ENCODE assay signal across 13 cellular contexts in the genomic region with DNA sequence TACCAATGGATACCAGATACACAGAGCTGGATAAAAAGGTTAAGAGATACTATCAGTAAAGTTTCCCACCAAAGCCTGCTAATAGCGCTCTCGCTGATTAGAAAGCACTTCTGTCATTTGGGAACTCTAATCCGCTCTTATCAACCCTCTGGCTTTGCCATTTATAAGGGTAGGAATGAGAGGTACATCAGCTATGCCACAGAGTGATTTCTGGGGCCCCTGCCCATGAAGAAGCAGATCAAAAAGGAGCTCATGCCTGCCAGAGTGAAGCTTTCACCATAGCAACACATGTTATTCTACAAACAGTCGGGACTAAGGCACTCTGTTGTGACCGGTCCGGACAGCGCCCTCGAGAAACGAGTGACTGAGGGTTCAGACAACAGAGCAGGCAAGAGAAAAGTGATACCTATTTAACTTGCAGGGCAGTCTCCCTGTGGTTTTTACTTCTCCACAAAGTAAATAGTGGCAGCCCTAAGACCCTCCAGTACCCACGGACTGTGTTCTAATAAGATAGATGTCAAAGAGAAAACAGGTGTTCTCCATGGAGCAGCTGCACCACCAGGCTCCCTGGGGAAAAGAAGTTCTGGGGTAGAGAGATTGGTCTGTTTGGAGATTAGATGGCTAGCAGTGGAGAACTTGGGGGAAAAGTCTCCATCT. TPM values are rescaled to one million over a fixed set of nuclear protein-coding genes. Genes with fewer than 3 reads are reported as not detected.
DNase-seq lines count a peak whose midpoint lies in the region; ATAC-seq and TF ChIP-seq lines count a peak whose summit lies in the region.
"Had no signal": no experiment of that assay in that cellular context is flagged by ENCODE, and none has a peak within 500 bp of the region (broad histone marks: within the 10 kb centered on the region; RNA-seq: fewer than 3 reads in every experiment).

No MANE protein-coding gene starts in this region.

- TF ChIP-seq EP300 in gastroesophageal sphincter (IDR thresholded peaks at IDR 0.05) = no peak

- H3K4me1 ChIP-seq in OCI-LY7 (ENCODE audit: insufficient read depth, low read length, poor library complexity, severe bottlenecking) (peaks cover 73% of the 10 kb centered on the region), gastroesophageal sphincter (peaks cover 25 to 100% (median 68%) of the 10 kb centered on the region in 3 donors)

- POLR2A ChIA-PET in OCI-LY7 (lab: Charles Lee) = interaction anchor here (0.5 to 1.6 kb wide), 6 partner anchors 8 to 170 kb away, joined by 3 to 8 read pairs (median 4); no protein-coding TSS in a partner anchor

- H3K4me2 ChIP-seq in OCI-LY7 (ENCODE audit: low read length) = peak overlapping the region; percentile 40; the same call in 1 of the 2 replicates

- TF ChIP-seq CTCF in OCI-LY7 (conservative IDR thresholded peaks at IDR 0.05; ENCODE audit: low read length) (no peak), gastroesophageal sphincter (IDR thresholded peaks at IDR 0.05) (no peak), retinal pigment epithelial cell (conservative IDR thresholded peaks at IDR 0.05; ENCODE audit: low read depth, low read length) (no peak)

- DNase-seq in EH (ENCODE audit: low read depth) (peak; percentile 55), OCI-LY7 (ENCODE audit: low spot score) (no peak), retinal pigment epithelial cell (ENCODE audit: low read depth) (peak; percentile 66), activated gamma-delta T cell (lab: John Stamatoyannopoulos, UW) (no peak), T-helper 2 cell (no peak)
- DNase-seq in activated naive CD4-positive, alpha-beta T cell treated with anti-CD3 and anti-CD28 coated beads, Interleukin-2, amount 50 U/mL, for 72 hours (ENCODE audit: low spot score in 2 of 2) = no peak
- no peak for DNase-seq in activated CD8-positive, alpha-beta memory T cell treated with anti-CD3 and anti-CD28 coated beads, Interleukin-2, amount 50 U/mL, for 4 hours
- DNase-seq: COR-L47, NCI-H2081 had no signal

- no TSS peak for BruUV-seq in OCI-LY7 (replicated peaks; lab: Mats Ljungman, UMichigan)

- CTCF ChIA-PET in OCI-LY7 (lab: Charles Lee; ENCODE audit: unreplicated experiment) = interaction anchor here (0.6 to 1.5 kb wide), 2 partner anchors 18 to 152 kb away, joined by 3 to 4 read pairs; no protein-coding TSS in a partner anchor

- no peaks in the 10 kb centered on the region for H3K9me2 ChIP-seq in OCI-LY7 (ENCODE audit: insufficient read depth, low read length)

- no peaks in the 10 kb centered on the region for H3K27me3 ChIP-seq in gastroesophageal sphincter
- H3K27me3 ChIP-seq: ovary, SJSA1 had no signal

- intact Hi-C loops in OCI-LY7 (cut with micrococcal nuclease; ENCODE audit: unreplicated experiment) = no loop called here

- no peak overlapping the region for H2AFZ ChIP-seq in OCI-LY7 (ENCODE audit: low read length)

- H4K20me1 ChIP-seq in OCI-LY7 (ENCODE audit: insufficient read depth, low read length) = peaks cover 29% of the 10 kb centered on the region

- H3K9me3 ChIP-seq in OCI-LY7 (ENCODE audit: low read length) (no peaks in the 10 kb centered on the region), gastroesophageal sphincter (no peaks in the 10 kb centered on the region)
- H3K9me3 ChIP-seq: ovary, SJSA1 had no signal

- no peak for TF ChIP-seq POLR2A in gastroesophageal sphincter (IDR thresholded peaks at IDR 0.05)

- peaks cover 13% of the 10 kb centered on the region; the same call in 1 of the 2 replicates for H3K36me3 ChIP-seq in OCI-LY7 (ENCODE audit: insufficient read depth, low read length)
- H3K36me3 ChIP-seq in gastroesophageal sphincter = no peaks in the 10 kb centered on the region
- H3K36me3 ChIP-seq: ovary had no signal

- peaks cover 94% of the 10 kb centered on the region for H3K79me2 ChIP-seq in OCI-LY7 (ENCODE audit: insufficient read depth, low read depth, low read length)

- H3K27ac ChIP-seq in OCI-LY7 (ENCODE audit: low read depth, low read length, poor library complexity, severe bottlenecking) (no peak overlapping the region), gastroesophageal sphincter (peak overlapping the region; percentile 8 to 99 (median 83))
- H3K27ac ChIP-seq: ovary, SJSA1 had no signal

- H3K36me3 Mint-ChIP-seq in activated naive CD4-positive, alpha-beta T cell treated with anti-CD3 and anti-CD28 coated beads, Interleukin-2, amount 50 U/mL, for 72 hours = peaks cover 5 to 6% of the 10 kb centered on the region in 2 donors

- 37 to 41% methylated on average over 7 of the region's 10 CpGs for WGBS in gastroesophageal sphincter (ENCODE audit: low coverage in 1 of 2), 2 donors

- ATAC-seq in gastroesophageal sphincter = no peak
- no peak for ATAC-seq in activated naive CD4-positive, alpha-beta T cell treated with anti-CD3 and anti-CD28 coated beads, Interleukin-2, amount 50 U/mL, for 72 hours

- no peak overlapping the region for H3K4me3 ChIP-seq in OCI-LY7 (ENCODE audit: low read depth, low read length, poor library complexity, severe bottlenecking)
- H3K4me3 ChIP-seq in gastroesophageal sphincter = no peak overlapping the region
- H3K4me3 ChIP-seq in retinal pigment epithelial cell (ENCODE audit: low read length) = no peak overlapping the region
- H3K4me3 ChIP-seq: ovary, SJSA1 had no signal

- peak overlapping the region in 1 of 2 donors; percentile 22 for H3K27ac Mint-ChIP-seq in activated naive CD4-positive, alpha-beta T cell treated with anti-CD3 and anti-CD28 coated beads, Interleukin-2, amount 50 U/mL, for 72 hours
- H3K27ac Mint-ChIP-seq: activated naive CD8-positive, alpha-beta T cell had no signal

- no peaks in the 10 kb centered on the region for H3K9me3 Mint-ChIP-seq in activated naive CD4-positive, alpha-beta T cell treated with anti-CD3 and anti-CD28 coated beads, Interleukin-2, amount 50 U/mL, for 72 hours

RNA-seq across cellular contexts. Expression of a gene that starts 5.6 kb away (rescaled TPM):
- total RNA-seq in OCI-LY7 (2014; rRNA removed; shearing (Covaris generic)) = 16.3 and 19.3 TPM in 2 replicates
- total RNA-seq in OCI-LY7 (2022) (34.9 and 38.2 TPM in 2 replicates), gastroesophageal sphincter (10 to 100 TPM; 16.7 to 34.2 (median 25.0) TPM)
- total RNA-seq in activated naive CD4-positive, alpha-beta T cell treated with anti-CD3 and anti-CD28 coated beads, Interleukin-2, amount 50 U/mL, for 72 hours = 1 to 10 TPM; 3.2 to 3.8 TPM

Comparison
In these comparisons a context has a peak if more than half of its experiments do, and no peak if none do; other contexts are left out.
1. DNase-seq: peak in EH (single experiment) and retinal pigment epithelial cell (single experiment); none in OCI-LY7 (single experiment), activated naive CD4-positive, alpha-beta T cell treated with anti-CD3 and anti-CD28 coated beads, Interleukin-2, amount 50 U/mL, for 72 hours (0 of 2), activated CD8-positive, alpha-beta memory T cell treated with anti-CD3 and anti-CD28 coated beads, Interleukin-2, amount 50 U/mL, for 4 hours (single experiment), activated gamma-delta T cell (single experiment) and T-helper 2 cell (0 of 5).